19 cellular contexts compared by ENCODE assay signal in genomic region chr7:36838616-36839015, GRCh38.
A peak's percentile ranks its signal among the peaks of the same experiment; 100 is the strongest.
DNase-seq lines count a peak whose midpoint lies in the region; ATAC-seq and TF ChIP-seq lines count a peak whose summit lies in the region.
"Had no signal": no experiment of that assay in that cellular context is flagged by ENCODE, and none has a peak within 500 bp of the region (broad histone marks: within the 10 kb centered on the region; RNA-seq: fewer than 3 reads in every experiment).

No MANE protein-coding gene starts in this region.

- H3K27ac ChIP-seq in neural progenitor cell: no peak overlapping the region
- H3K27ac ChIP-seq: A549, Peyer's patch, SJCRH30 had no signal

- peak overlapping the region in 3 of 5 experiments; percentile 26 to 51 (median 50) for H3K27ac Mint-ChIP-seq in brain
- H3K27ac Mint-ChIP-seq in neural progenitor cell: peak overlapping the region; percentile 34
- H3K27ac Mint-ChIP-seq in Caco-2 (ENCODE audit: unreplicated experiment): no peak overlapping the region
- H3K27ac Mint-ChIP-seq: T-helper 17 cell had no signal

- no peak for TF ChIP-seq CTCF in brain (conservative IDR thresholded peaks at IDR 0.05)
- no peak for TF ChIP-seq CTCF in neural progenitor cell (IDR thresholded peaks at IDR 0.05)
- no peak for TF ChIP-seq CTCF in Caco-2 (IDR thresholded peaks at IDR 0.05; ENCODE audit: insufficient read depth in 1 of 2, low read depth in 1 of 2, low read length in 1 of 2, severe bottlenecking in 1 of 2, unreplicated experiment in 1 of 2)

- CTCF ChIA-PET in Caco-2 (lab: Charles Lee): no interaction called here

- no peak overlapping the region for H3K9ac ChIP-seq in neural progenitor cell

- no peaks in the 10 kb centered on the region for H3K79me2 ChIP-seq in neural progenitor cell (ENCODE audit: low read depth)

- H3K9me3 ChIP-seq in neural progenitor cell (ENCODE audit: low read depth): no peaks in the 10 kb centered on the region
- no peaks in the 10 kb centered on the region for H3K9me3 ChIP-seq in Caco-2
- H3K9me3 ChIP-seq: A549, BE2C, Peyer's patch, SJCRH30 had no signal

- ATAC-seq in HG02623 (IDR thresholded peaks at IDR 0.05; ENCODE audit: unreplicated experiment): no peak
- ATAC-seq in left lobe of liver: no peak
- ATAC-seq: A549, T-helper 17 cell had no signal

- no peaks in the 10 kb centered on the region for H3K27me3 ChIP-seq in neural progenitor cell
- no peaks in the 10 kb centered on the region for H3K27me3 ChIP-seq in Caco-2 (replicated peaks; ENCODE audit: control insufficient read depth, insufficient read depth, low read length)
- H3K27me3 ChIP-seq: BE2C, Peyer's patch, SJCRH30 had no signal

- H3K4me2 ChIP-seq in neural progenitor cell: no peak overlapping the region
- H3K4me2 ChIP-seq: A549 had no signal

- no TSS peak for BruUV-seq in Caco-2 (replicated peaks; lab: Mats Ljungman, UMichigan)

- H3K27me3 Mint-ChIP-seq in brain: peaks cover 8% of the 10 kb centered on the region
- peaks cover 4% of the 10 kb centered on the region for H3K27me3 Mint-ChIP-seq in neural progenitor cell (ENCODE audit: insufficient read depth, low read depth)
- H3K27me3 Mint-ChIP-seq in Caco-2 (ENCODE audit: insufficient read depth, unreplicated experiment): no peaks in the 10 kb centered on the region
- H3K27me3 Mint-ChIP-seq: T-helper 17 cell had no signal

- H3F3A ChIP-seq in neural progenitor cell (ENCODE audit: low read depth): no peaks in the 10 kb centered on the region

- H3K4me3 ChIP-seq in neural progenitor cell: no peak overlapping the region
- no peak overlapping the region for H3K4me3 ChIP-seq in Caco-2 (ENCODE audit: low read depth, low read length)
- H3K4me3 ChIP-seq: A549, Peyer's patch, SJCRH30 had no signal

- no peaks in the 10 kb centered on the region for H4K20me1 ChIP-seq in neural progenitor cell (ENCODE audit: low read depth)

- H3K4me3 Mint-ChIP-seq in brain: peak overlapping the region in 1 of 5 experiments; percentile 48
- H3K4me3 Mint-ChIP-seq in neural progenitor cell: no peak overlapping the region
- no peak overlapping the region for H3K4me3 Mint-ChIP-seq in Caco-2 (ENCODE audit: unreplicated experiment)
- H3K4me3 Mint-ChIP-seq: T-helper 17 cell had no signal

- peak; percentile 29 for DNase-seq in D341Med (ENCODE audit: low spot score)
- peak; percentile 90 to 96 for DNase-seq in NCI-H524 (lab: John Stamatoyannopoulos, UW)
- no peak for DNase-seq in neural progenitor cell (ENCODE audit: low spot score)
- no peak for DNase-seq in left lobe of liver (ENCODE audit: low spot score)
- DNase-seq in Caco-2: no peak
- DNase-seq: BE2C, DMS153, GDM1, Kasumi-1, NCI-H1694, NCI-H2081, NCI-H774, Peyer's patch, SJCRH30, SW 1271, T-helper 17 cell had no signal

- H3K36me3 ChIP-seq in neural progenitor cell: no peaks in the 10 kb centered on the region
- no peaks in the 10 kb centered on the region for H3K36me3 ChIP-seq in Caco-2 (ENCODE audit: control insufficient read depth, insufficient read depth, low read length)
- H3K36me3 ChIP-seq: BE2C, Peyer's patch, SJCRH30 had no signal

- H2AFZ ChIP-seq in neural progenitor cell (replicated peaks): no peak overlapping the region

- intact Hi-C loops in Caco-2 (cut with micrococcal nuclease; ENCODE audit: unreplicated experiment): no loop called here

- H3K4me1 Mint-ChIP-seq in brain (peaks cover 21% of the 10 kb centered on the region), neural progenitor cell (peaks cover 10% of the 10 kb centered on the region), Caco-2 (ENCODE audit: low read depth, unreplicated experiment) (no peaks in the 10 kb centered on the region)
- H3K4me1 Mint-ChIP-seq: T-helper 17 cell had no signal

- POLR2A ChIA-PET in Caco-2 (lab: Charles Lee): no interaction called here

- H3K36me3 Mint-ChIP-seq in brain: no peaks in the 10 kb centered on the region
- H3K36me3 Mint-ChIP-seq in neural progenitor cell: peaks cover 2% of the 10 kb centered on the region
- no peaks in the 10 kb centered on the region for H3K36me3 Mint-ChIP-seq in Caco-2 (ENCODE audit: insufficient read depth, unreplicated experiment)

- H3K9me3 Mint-ChIP-seq in brain (peaks cover 3 to 9% (median 5%) of the 10 kb centered on the region in 5 experiments), neural progenitor cell (peaks cover 6% of the 10 kb centered on the region), Caco-2 (ENCODE audit: unreplicated experiment) (peaks cover 21% of the 10 kb centered on the region)

- H3K4me1 ChIP-seq in neural progenitor cell: peaks cover 6% of the 10 kb centered on the region
- H3K4me1 ChIP-seq in Caco-2: no peaks in the 10 kb centered on the region
- H3K4me1 ChIP-seq: A549, BE2C, Peyer's patch, SJCRH30 had no signal

Comparison
In these comparisons a context has a peak if more than half of its experiments do, and no peak if none do; other contexts are left out.
1. DNase-seq: peak in D341Med (single experiment) and NCI-H524 (2 of 2); none in neural progenitor cell (single experiment), left lobe of liver (single experiment) and Caco-2 (0 of 2).